18 cellular contexts compared by ENCODE assay signal in genomic region chr12:46519407-46519806, GRCh38.
A peak's percentile ranks its signal among the peaks of the same experiment; 100 is the strongest.
DNase-seq lines count a peak whose midpoint lies in the region; ATAC-seq and TF ChIP-seq lines count a peak whose summit lies in the region.
"Had no signal": no experiment of that assay in that cellular context is flagged by ENCODE, and none has a peak within 500 bp of the region (broad histone marks: within the 10 kb centered on the region; RNA-seq: fewer than 3 reads in every experiment).

No MANE protein-coding gene starts in this region.

- DNase-seq in activated naive CD4-positive, alpha-beta T cell treated with anti-CD3 and anti-CD28 coated beads, Interleukin-2, amount 50 U/mL, for 72 hours (ENCODE audit: low spot score in 2 of 2) = no peak
- DNase-seq in activated naive CD4-positive, alpha-beta T cell (lab: John Stamatoyannopoulos, UW) = no peak
- no peak for DNase-seq in activated naive CD8-positive, alpha-beta T cell treated with anti-CD3 and anti-CD28 coated beads, Interleukin-2, amount 50 U/mL, for 24 hours
- DNase-seq in nephron progenitor cell (no peak), type B pancreatic cell (ENCODE audit: extremely low spot score, unreplicated experiment) (no peak), cerebellum (ENCODE audit: low spot score) (no peak), CD1c-positive myeloid dendritic cell (ENCODE audit: extremely low spot score) (no peak)
- no peak for DNase-seq in stimulated activated CD4-positive, alpha-beta T cell treated with anti-CD3 and anti-CD28 coated beads, Interleukin-1b, Interleukin-23, amount 100 ng/mL, for 48 hours
- DNase-seq: activated CD4-positive, alpha-beta T cell treated with anti-CD3 and anti-CD28 coated beads, Interleukin-2, amount 50 U/mL, for 48 hours; activated effector memory CD4-positive, alpha-beta T cell treated with Interleukin-2 at 50 U/mL for 16 hours; colonic mucosa; naive thymus-derived CD4-positive, alpha-beta T cell; NCI-H1417; NCI-H2171 treated with DMSO at 0.1 percent for 48 hours; PC-9; stimulated activated CD4-positive, alpha-beta T cell treated with anti-CD3 and anti-CD28 coated beads, Interleukin-12 subunit alpha, Interleukin-12 subunit beta, amount 100 ng/mL, for 4 hours; stimulated activated naive B cell treated with anti-CD40 and anti-IgM and Interleukin-4, amounts not matched to agents 10 μg/mL and 1 μg/mL and 100 μg/mL, for 72 hours had no signal

- H3K36me3 Mint-ChIP-seq in activated naive CD4-positive, alpha-beta T cell treated with anti-CD3 and anti-CD28 coated beads, Interleukin-2, amount 50 U/mL, for 72 hours = peaks cover 3 to 21% of the 10 kb centered on the region in 2 donors
- H3K36me3 Mint-ChIP-seq in activated naive CD8-positive, alpha-beta T cell treated with anti-CD3 and anti-CD28 coated beads, Interleukin-2, amount 50 U/mL, for 24 hours (ENCODE audit: low read depth) = no peaks in the 10 kb centered on the region
- H3K36me3 Mint-ChIP-seq in nephron progenitor cell (ENCODE audit: low read depth) (no peaks in the 10 kb centered on the region), type B pancreatic cell (no peaks in the 10 kb centered on the region)

- peaks cover 0 to 11% of the 10 kb centered on the region in 2 donors for H3K9me3 Mint-ChIP-seq in activated naive CD4-positive, alpha-beta T cell treated with anti-CD3 and anti-CD28 coated beads, Interleukin-2, amount 50 U/mL, for 72 hours
- H3K9me3 Mint-ChIP-seq in activated naive CD8-positive, alpha-beta T cell treated with anti-CD3 and anti-CD28 coated beads, Interleukin-2, amount 50 U/mL, for 24 hours = no peaks in the 10 kb centered on the region
- H3K9me3 Mint-ChIP-seq in nephron progenitor cell (no peaks in the 10 kb centered on the region), type B pancreatic cell (no peaks in the 10 kb centered on the region)

- no peak overlapping the region for H3K4me3 Mint-ChIP-seq in activated naive CD8-positive, alpha-beta T cell treated with anti-CD3 and anti-CD28 coated beads, Interleukin-2, amount 50 U/mL, for 24 hours
- no peak overlapping the region for H3K4me3 Mint-ChIP-seq in nephron progenitor cell
- no peak overlapping the region for H3K4me3 Mint-ChIP-seq in type B pancreatic cell
- H3K4me3 Mint-ChIP-seq: stimulated activated naive B cell treated with anti-CD40 and anti-IgM and Interleukin-4, amounts not matched to agents 10 μg/mL and 1 μg/mL and 100 μg/mL, for 72 hours had no signal

- peak overlapping the region; percentile 5 to 13 for H3K27ac Mint-ChIP-seq in activated naive CD4-positive, alpha-beta T cell treated with anti-CD3 and anti-CD28 coated beads, Interleukin-2, amount 50 U/mL, for 72 hours
- H3K27ac Mint-ChIP-seq in activated naive CD8-positive, alpha-beta T cell treated with anti-CD3 and anti-CD28 coated beads, Interleukin-2, amount 50 U/mL, for 24 hours = peak overlapping the region; percentile 16
- H3K27ac Mint-ChIP-seq in nephron progenitor cell = peak overlapping the region; percentile 26
- peak overlapping the region; percentile 0 for H3K27ac Mint-ChIP-seq in type B pancreatic cell
- H3K27ac Mint-ChIP-seq: stimulated activated naive B cell treated with anti-CD40 and anti-IgM and Interleukin-4, amounts not matched to agents 10 μg/mL and 1 μg/mL and 100 μg/mL, for 72 hours had no signal

- peaks cover 62% of the 10 kb centered on the region for H3K4me1 Mint-ChIP-seq in activated naive CD8-positive, alpha-beta T cell treated with anti-CD3 and anti-CD28 coated beads, Interleukin-2, amount 50 U/mL, for 24 hours
- peaks cover 42% of the 10 kb centered on the region for H3K4me1 Mint-ChIP-seq in nephron progenitor cell
- H3K4me1 Mint-ChIP-seq in type B pancreatic cell (ENCODE audit: unreplicated experiment) = peaks cover 28% of the 10 kb centered on the region

- no peaks in the 10 kb centered on the region for H3K27me3 Mint-ChIP-seq in activated naive CD8-positive, alpha-beta T cell treated with anti-CD3 and anti-CD28 coated beads, Interleukin-2, amount 50 U/mL, for 24 hours
- peaks cover under 1% of the 10 kb centered on the region for H3K27me3 Mint-ChIP-seq in nephron progenitor cell (ENCODE audit: low read depth, poor library complexity)
- H3K27me3 Mint-ChIP-seq in type B pancreatic cell = no peaks in the 10 kb centered on the region
- H3K27me3 Mint-ChIP-seq: naive thymus-derived CD4-positive, alpha-beta T cell; stimulated activated naive B cell treated with anti-CD40 and anti-IgM and Interleukin-4, amounts not matched to agents 10 μg/mL and 1 μg/mL and 100 μg/mL, for 72 hours had no signal

- no peak for TF ChIP-seq CTCF in nephron progenitor cell (IDR thresholded peaks at IDR 0.05)
- no peak for TF ChIP-seq CTCF in type B pancreatic cell (conservative IDR thresholded peaks at IDR 0.05)

- ATAC-seq in activated naive CD4-positive, alpha-beta T cell treated with anti-CD3 and anti-CD28 coated beads, Interleukin-2, amount 50 U/mL, for 72 hours = no peak
- no peak for ATAC-seq in activated naive CD8-positive, alpha-beta T cell treated with anti-CD3 and anti-CD28 coated beads, Interleukin-2, amount 50 U/mL, for 24 hours
- ATAC-seq: HCT116; naive thymus-derived CD4-positive, alpha-beta T cell; stimulated activated naive B cell treated with anti-CD40 and anti-IgM and Interleukin-4, amounts not matched to agents 10 μg/mL and 1 μg/mL and 100 μg/mL, for 72 hours had no signal
